ENCODE assay signal across 15 cellular contexts in the genomic region with DNA sequence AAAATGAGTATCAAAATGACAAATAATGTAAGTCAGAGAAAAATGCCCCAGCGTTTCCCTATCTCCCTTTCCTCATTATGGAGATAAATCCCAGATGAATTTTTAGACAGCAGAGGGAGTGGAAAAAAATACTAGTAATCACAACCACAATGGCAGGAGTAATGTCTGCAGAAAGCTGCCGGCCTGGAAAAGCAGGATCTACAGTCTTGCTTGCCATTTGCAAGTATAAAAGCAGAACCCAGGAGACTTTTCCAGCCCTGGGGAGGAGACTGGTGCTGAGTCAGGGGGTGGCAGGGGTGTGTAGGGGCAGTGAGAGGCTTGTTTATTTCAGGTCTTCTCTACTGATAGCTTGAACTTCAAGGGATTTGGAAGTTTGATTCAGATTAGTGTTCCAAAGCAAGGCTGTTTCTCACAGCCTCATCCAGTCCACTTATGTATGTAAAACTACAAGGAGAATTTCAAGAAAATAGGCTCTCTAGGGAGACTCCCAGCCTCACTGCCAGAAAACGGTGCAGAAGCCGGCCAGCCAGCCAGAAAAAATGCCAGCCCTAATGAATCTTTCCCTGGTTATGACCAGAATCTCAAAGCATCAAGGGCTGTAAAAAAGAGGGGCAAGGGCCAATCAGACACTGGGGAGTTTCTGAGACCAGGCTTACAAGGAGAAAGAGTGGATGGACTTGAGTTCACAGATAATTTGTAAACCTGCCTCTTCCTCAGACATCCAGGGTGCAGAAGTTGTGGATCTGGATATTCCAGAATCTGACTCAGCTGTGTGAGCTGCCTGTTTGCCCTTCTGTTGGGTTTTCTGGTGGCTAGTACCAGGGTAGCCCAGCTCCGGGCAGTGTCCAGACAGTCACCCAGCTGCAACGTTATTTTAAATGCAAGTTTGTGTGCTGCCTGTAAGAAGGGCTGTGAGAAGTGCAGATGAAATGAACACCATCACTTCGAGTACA.
A peak's percentile ranks its signal among the peaks of the same experiment; 100 is the strongest.
DNase-seq lines count a peak whose midpoint lies in the region; ATAC-seq and TF ChIP-seq lines count a peak whose summit lies in the region.
"Had no signal": no experiment of that assay in that cellular context is flagged by ENCODE, and none has a peak within 500 bp of the region (broad histone marks: within the 10 kb centered on the region; RNA-seq: fewer than 3 reads in every experiment).

No MANE protein-coding gene starts in this region.

- H3K27ac Mint-ChIP-seq in activated naive CD4-positive, alpha-beta T cell treated with anti-CD3 and anti-CD28 coated beads, Interleukin-2, amount 50 U/mL, for 72 hours: no peak overlapping the region

- H3F3A ChIP-seq in SK-N-SH (replicated peaks; ENCODE audit: insufficient read depth): no peaks in the 10 kb centered on the region

- intact Hi-C loops in OCI-LY7 (cut with micrococcal nuclease; ENCODE audit: unreplicated experiment): no loop called here

- H3K27ac ChIP-seq in SK-N-SH (ENCODE audit: low read depth in 2 of 2, low read length in 1 of 2): peak overlapping the region in 1 of 2 experiments; percentile 93; a peak in 2 of 4 replicates
- peak overlapping the region; percentile 52 for H3K27ac ChIP-seq in mesodermal cell (ENCODE audit: low read depth, low read length, severe bottlenecking)
- H3K27ac ChIP-seq in substantia nigra (ENCODE audit: low read depth, low read length, poor library complexity, severe bottlenecking): peak overlapping the region; percentile 21
- no peak overlapping the region for H3K27ac ChIP-seq in OCI-LY7 (ENCODE audit: low read depth, low read length, poor library complexity, severe bottlenecking)
- H3K27ac ChIP-seq: coronary artery had no signal

- POLR2A ChIA-PET in SK-N-SH (lab: Yijun Ruan, JAX) (no interaction called here), OCI-LY7 (lab: Charles Lee) (no interaction called here)

- H3K4me3 ChIP-seq in SK-N-SH (ENCODE audit: low read depth in 2 of 2, low read length in 1 of 2) (no peak overlapping the region), mesodermal cell (ENCODE audit: extremely low read depth, insufficient read depth, low read length, poor library complexity, severe bottlenecking) (no peak overlapping the region), OCI-LY7 (ENCODE audit: low read depth, low read length, poor library complexity, severe bottlenecking) (no peak overlapping the region)
- H3K4me3 ChIP-seq: coronary artery had no signal

- H3K79me2 ChIP-seq in SK-N-SH (ENCODE audit: insufficient read depth) (no peaks in the 10 kb centered on the region), OCI-LY7 (ENCODE audit: insufficient read depth, low read depth, low read length) (no peaks in the 10 kb centered on the region)

- H4K20me1 ChIP-seq in SK-N-SH (ENCODE audit: insufficient read depth) (no peaks in the 10 kb centered on the region), OCI-LY7 (ENCODE audit: insufficient read depth, low read length) (no peaks in the 10 kb centered on the region)

- no peaks in the 10 kb centered on the region for H3K9me3 ChIP-seq in SK-N-SH
- no peaks in the 10 kb centered on the region for H3K9me3 ChIP-seq in mesodermal cell (ENCODE audit: control insufficient read depth, low read length)
- H3K9me3 ChIP-seq in OCI-LY7 (ENCODE audit: low read length): no peaks in the 10 kb centered on the region

- 19% methylated on average over 7 of the region's 7 CpGs for WGBS in SK-N-SH (ENCODE audit: low lambda C conversion rate)
- 50 to 56% methylated on average over 2 to 5 of the region's 7 CpGs for WGBS in mesodermal cell (ENCODE audit: insufficient coverage in 2 of 2), 2 experiments

- H2AFZ ChIP-seq in SK-N-SH (ENCODE audit: low read depth) (no peak overlapping the region), OCI-LY7 (ENCODE audit: low read length) (no peak overlapping the region)

- DNase-seq in SK-N-SH: peak; percentile 15
- DNase-seq in substantia nigra (lab: John Stamatoyannopoulos, UW): peak in 30 of 49 donors; percentile 1 to 73 (median 30)
- no peak for DNase-seq in activated gamma-delta T cell treated with Interleukin-2 at 50 U/mL for 16 hours
- no peak for DNase-seq in activated CD4-positive, CD25-positive, alpha-beta regulatory T cell treated with anti-CD3 and anti-CD28 coated beads, Interleukin-2, amount 50 U/mL, for 72 hours
- DNase-seq in OCI-LY7 (ENCODE audit: low spot score): no peak
- DNase-seq in activated naive CD4-positive, alpha-beta T cell treated with anti-CD3 and anti-CD28 coated beads, Interleukin-2, amount 50 U/mL, for 72 hours (ENCODE audit: low spot score in 2 of 2): no peak
- DNase-seq: activated T-cell treated with anti-CD3 and anti-CD28 coated beads, Interleukin-2, amount 50 U/mL, for 48 hours; KBM-7; mammary epithelial cell; stimulated activated naive CD4-positive, alpha-beta T cell treated with Interleukin-2 at 50 U/mL for 16 hours; T1000 had no signal

- BruUV-seq in OCI-LY7 (replicated peaks; lab: Mats Ljungman, UMichigan): no TSS peak

- TF ChIP-seq CTCF in SK-N-SH (IDR thresholded peaks at IDR 0.05) (no peak), OCI-LY7 (conservative IDR thresholded peaks at IDR 0.05; ENCODE audit: low read length) (no peak)

- H3K4me2 ChIP-seq in SK-N-SH (no peak overlapping the region), OCI-LY7 (ENCODE audit: low read length) (no peak overlapping the region)

- H3K4me1 ChIP-seq in SK-N-SH (ENCODE audit: control insufficient read depth in 1 of 2, insufficient read depth in 2 of 2, low read depth in 1 of 2, low read length in 1 of 2): peaks cover 0 to 37% of the 10 kb centered on the region in 2 experiments; a peak in 2 of 4 replicates
- H3K4me1 ChIP-seq in mesodermal cell (ENCODE audit: control insufficient read depth, insufficient read depth, low read length, poor library complexity, severe bottlenecking): peaks cover 5% of the 10 kb centered on the region
- H3K4me1 ChIP-seq in OCI-LY7 (ENCODE audit: insufficient read depth, low read length, poor library complexity, severe bottlenecking): no peaks in the 10 kb centered on the region

- H3K27me3 ChIP-seq in SK-N-SH (ENCODE audit: insufficient read depth): no peaks in the 10 kb centered on the region

- H3K9me2 ChIP-seq in SK-N-SH (no peaks in the 10 kb centered on the region), OCI-LY7 (ENCODE audit: insufficient read depth, low read length) (no peaks in the 10 kb centered on the region)

- CTCF ChIA-PET in SK-N-SH (lab: Yijun Ruan, JAX) (interaction anchor here (0.9 to 1.2 kb wide), 3 partner anchors 36 to 233 kb away, joined by 3 to 4 read pairs (median 3); no protein-coding TSS in a partner anchor), OCI-LY7 (lab: Charles Lee; ENCODE audit: unreplicated experiment) (no interaction called here)

- no peak overlapping the region for H3K9ac ChIP-seq in SK-N-SH

- TF ChIP-seq RAD21 in SK-N-SH (IDR thresholded peaks at IDR 0.05; ENCODE audit: low read length): no peak

- H3K36me3 ChIP-seq in SK-N-SH (replicated peaks in 1 of 2; ENCODE audit: control insufficient read depth in 1 of 2, insufficient read depth in 2 of 2, low read length in 1 of 2) (no peaks in the 10 kb centered on the region), mesodermal cell (ENCODE audit: control insufficient read depth, insufficient read depth, low read length) (no peaks in the 10 kb centered on the region), OCI-LY7 (ENCODE audit: insufficient read depth, low read length) (no peaks in the 10 kb centered on the region)

- H3K36me3 Mint-ChIP-seq in activated naive CD4-positive, alpha-beta T cell treated with anti-CD3 and anti-CD28 coated beads, Interleukin-2, amount 50 U/mL, for 72 hours: no peaks in the 10 kb centered on the region
- H3K36me3 Mint-ChIP-seq: CD14-positive monocyte had no signal

- TF ChIP-seq EP300 in SK-N-SH (IDR thresholded peaks at IDR 0.05; ENCODE audit: borderline replicate concordance in 1 of 2, low read depth in 1 of 2, low read length in 1 of 2): no peak; a peak in 2 of 4 replicates

- H3K9me3 Mint-ChIP-seq in activated naive CD4-positive, alpha-beta T cell treated with anti-CD3 and anti-CD28 coated beads, Interleukin-2, amount 50 U/mL, for 72 hours: peaks cover 9% of the 10 kb centered on the region in 2 donors

- ATAC-seq in esophagus mucosa: peak; percentile 74
- ATAC-seq in activated naive CD4-positive, alpha-beta T cell treated with anti-CD3 and anti-CD28 coated beads, Interleukin-2, amount 50 U/mL, for 72 hours: no peak

TF ChIP-seq in SK-N-SH, 30 proteins besides CTCF, POLR2A, EP300 and RAD21 (continues in another document):
- TF ChIP-seq, protein P1, sequence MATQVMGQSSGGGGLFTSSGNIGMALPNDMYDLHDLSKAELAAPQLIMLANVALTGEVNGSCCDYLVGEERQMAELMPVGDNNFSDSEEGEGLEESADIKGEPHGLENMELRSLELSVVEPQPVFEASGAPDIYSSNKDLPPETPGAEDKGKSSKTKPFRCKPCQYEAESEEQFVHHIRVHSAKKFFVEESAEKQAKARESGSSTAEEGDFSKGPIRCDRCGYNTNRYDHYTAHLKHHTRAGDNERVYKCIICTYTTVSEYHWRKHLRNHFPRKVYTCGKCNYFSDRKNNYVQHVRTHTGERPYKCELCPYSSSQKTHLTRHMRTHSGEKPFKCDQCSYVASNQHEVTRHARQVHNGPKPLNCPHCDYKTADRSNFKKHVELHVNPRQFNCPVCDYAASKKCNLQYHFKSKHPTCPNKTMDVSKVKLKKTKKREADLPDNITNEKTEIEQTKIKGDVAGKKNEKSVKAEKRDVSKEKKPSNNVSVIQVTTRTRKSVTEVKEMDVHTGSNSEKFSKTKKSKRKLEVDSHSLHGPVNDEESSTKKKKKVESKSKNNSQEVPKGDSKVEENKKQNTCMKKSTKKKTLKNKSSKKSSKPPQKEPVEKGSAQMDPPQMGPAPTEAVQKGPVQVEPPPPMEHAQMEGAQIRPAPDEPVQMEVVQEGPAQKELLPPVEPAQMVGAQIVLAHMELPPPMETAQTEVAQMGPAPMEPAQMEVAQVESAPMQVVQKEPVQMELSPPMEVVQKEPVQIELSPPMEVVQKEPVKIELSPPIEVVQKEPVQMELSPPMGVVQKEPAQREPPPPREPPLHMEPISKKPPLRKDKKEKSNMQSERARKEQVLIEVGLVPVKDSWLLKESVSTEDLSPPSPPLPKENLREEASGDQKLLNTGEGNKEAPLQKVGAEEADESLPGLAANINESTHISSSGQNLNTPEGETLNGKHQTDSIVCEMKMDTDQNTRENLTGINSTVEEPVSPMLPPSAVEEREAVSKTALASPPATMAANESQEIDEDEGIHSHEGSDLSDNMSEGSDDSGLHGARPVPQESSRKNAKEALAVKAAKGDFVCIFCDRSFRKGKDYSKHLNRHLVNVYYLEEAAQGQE (IDR thresholded peaks at IDR 0.05; ENCODE audit: low read depth, low read length): no peak
- TF ChIP-seq, protein P2, sequence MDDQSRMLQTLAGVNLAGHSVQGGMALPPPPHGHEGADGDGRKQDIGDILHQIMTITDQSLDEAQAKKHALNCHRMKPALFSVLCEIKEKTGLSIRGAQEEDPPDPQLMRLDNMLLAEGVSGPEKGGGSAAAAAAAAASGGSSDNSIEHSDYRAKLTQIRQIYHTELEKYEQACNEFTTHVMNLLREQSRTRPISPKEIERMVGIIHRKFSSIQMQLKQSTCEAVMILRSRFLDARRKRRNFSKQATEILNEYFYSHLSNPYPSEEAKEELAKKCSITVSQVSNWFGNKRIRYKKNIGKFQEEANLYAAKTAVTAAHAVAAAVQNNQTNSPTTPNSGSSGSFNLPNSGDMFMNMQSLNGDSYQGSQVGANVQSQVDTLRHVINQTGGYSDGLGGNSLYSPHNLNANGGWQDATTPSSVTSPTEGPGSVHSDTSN (IDR thresholded peaks at IDR 0.05): 0 out of 2 replicates have a peak, but pooled peaks have one; percentile 41
- no peak for TF ChIP-seq FOSL2 (IDR thresholded peaks at IDR 0.05; ENCODE audit: borderline replicate concordance, low read depth)

Comparison
In these comparisons a context has a peak if more than half of its experiments do, and no peak if none do; other contexts are left out.
1. DNase-seq: peak in SK-N-SH (single experiment) and substantia nigra (30 of 49); none in activated gamma-delta T cell treated with Interleukin-2 at 50 U/mL for 16 hours (single experiment), activated CD4-positive, CD25-positive, alpha-beta regulatory T cell treated with anti-CD3 and anti-CD28 coated beads, Interleukin-2, amount 50 U/mL, for 72 hours (single experiment), OCI-LY7 (single experiment) and activated naive CD4-positive, alpha-beta T cell treated with anti-CD3 and anti-CD28 coated beads, Interleukin-2, amount 50 U/mL, for 72 hours (0 of 2).